17 cellular contexts compared by ENCODE assay signal in the genomic region with DNA sequence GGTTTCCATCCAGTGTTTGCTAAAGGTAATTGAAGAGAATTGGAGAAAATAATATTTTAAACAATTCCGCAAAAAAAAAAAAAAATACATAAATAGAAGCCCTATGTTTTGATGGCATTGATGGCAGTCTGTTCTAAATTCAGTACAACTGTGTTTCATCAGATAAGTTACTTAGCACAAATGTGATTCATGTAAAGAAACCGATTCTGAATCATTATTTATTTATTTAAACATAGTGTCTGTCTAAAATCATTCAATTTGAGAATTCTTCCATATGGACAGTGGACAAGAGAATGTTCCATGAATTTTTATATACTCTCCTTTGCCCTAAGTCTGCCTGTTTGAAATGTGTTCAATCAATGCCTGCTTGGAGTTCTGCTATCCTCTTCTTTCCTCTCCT.
"Had no signal": no experiment of that assay in that cellular context is flagged by ENCODE, and none has a peak within 500 bp of the region (broad histone marks: within the 10 kb centered on the region; RNA-seq: fewer than 3 reads in every experiment).

No MANE protein-coding gene starts in this region.

- H3K27me3 ChIP-seq: left lung, testis had no signal

- H3K27me3 Mint-ChIP-seq: activated CD4-positive, alpha-beta T cell treated with anti-CD3 and anti-CD28 coated beads, Interleukin-2, amount 10 ng/mL, durations not matched to agents 7 days and 5 days; activated naive CD4-positive, alpha-beta T cell treated with anti-CD3 and anti-CD28 coated beads, Interleukin-2, amount 50 U/mL, for 24 hours; stimulated activated naive CD8-positive, alpha-beta T cell treated with anti-CD3 and anti-CD28 coated beads, Interleukin-15, amount 100 ng/mL, for 72 hours had no signal

- H3K36me3 Mint-ChIP-seq: activated naive CD4-positive, alpha-beta T cell treated with anti-CD3 and anti-CD28 coated beads, Interleukin-2, amount 50 U/mL, for 24 hours; immature natural killer cell had no signal

- H3K9me3 Mint-ChIP-seq: activated CD4-positive, alpha-beta T cell treated with anti-CD3 and anti-CD28 coated beads, Interleukin-2, amount 10 ng/mL, durations not matched to agents 7 days and 5 days; activated naive CD4-positive, alpha-beta T cell treated with anti-CD3 and anti-CD28 coated beads, Interleukin-2, amount 50 U/mL, for 24 hours; nephron progenitor cell; stimulated activated naive CD8-positive, alpha-beta T cell treated with anti-CD3 and anti-CD28 coated beads, Interleukin-15, amount 100 ng/mL, for 72 hours had no signal

- H3K27ac ChIP-seq: left lung, testis had no signal

- H3K4me3 ChIP-seq: left lung, testis had no signal

- H3K4me1 Mint-ChIP-seq: activated naive CD4-positive, alpha-beta T cell treated with anti-CD3 and anti-CD28 coated beads, Interleukin-2, amount 50 U/mL, for 24 hours; nephron progenitor cell had no signal

- FAIRE-seq: endothelial cell of umbilical vein, TTC549 had no signal

- ATAC-seq: left lung; stimulated activated naive CD8-positive, alpha-beta T cell treated with anti-CD3 and anti-CD28 coated beads, Interleukin-15, amount 100 ng/mL, for 72 hours had no signal

- H3K27ac Mint-ChIP-seq: activated CD4-positive, alpha-beta T cell treated with anti-CD3 and anti-CD28 coated beads, Interleukin-2, amount 10 ng/mL, durations not matched to agents 7 days and 5 days; activated naive CD4-positive, alpha-beta T cell treated with anti-CD3 and anti-CD28 coated beads, Interleukin-2, amount 50 U/mL, for 24 hours; immature natural killer cell; nephron progenitor cell; stimulated activated naive CD8-positive, alpha-beta T cell treated with anti-CD3 and anti-CD28 coated beads, Interleukin-15, amount 100 ng/mL, for 72 hours had no signal

- H3K4me3 Mint-ChIP-seq: activated CD4-positive, alpha-beta T cell treated with anti-CD3 and anti-CD28 coated beads, Interleukin-2, amount 10 ng/mL, durations not matched to agents 7 days and 5 days; activated naive CD4-positive, alpha-beta T cell treated with anti-CD3 and anti-CD28 coated beads, Interleukin-2, amount 50 U/mL, for 24 hours; immature natural killer cell; nephron progenitor cell; stimulated activated naive CD8-positive, alpha-beta T cell treated with anti-CD3 and anti-CD28 coated beads, Interleukin-15, amount 100 ng/mL, for 72 hours had no signal

- DNase-seq: activated CD4-positive, alpha-beta T cell treated with anti-CD3 and anti-CD28 coated beads, Interleukin-2, amount 10 ng/mL, durations not matched to agents 7 days and 5 days; activated CD4-positive, CD25-positive, alpha-beta regulatory T cell; activated effector memory CD4-positive, alpha-beta T cell treated with Interleukin-2 at 50 U/mL for 16 hours; amniotic stem cell; cerebellar nuclear complex; immature natural killer cell; left lung; mesendoderm; nephron progenitor cell; stimulated activated CD4-positive, alpha-beta T cell treated with anti-CD3 and anti-CD28 coated beads, Interleukin-15, amount 100 ng/mL, for 24 hours; stimulated activated CD4-positive, alpha-beta T cell treated with anti-CD3 and anti-CD28 coated beads, Interleukin-4, amount 100 ng/mL, for 24 hours; stimulated activated naive CD8-positive, alpha-beta T cell treated with anti-CD3 and anti-CD28 coated beads, Interleukin-15, amount 100 ng/mL, for 72 hours; T-helper 2 cell; testis had no signal
